In the genomic region with DNA sequence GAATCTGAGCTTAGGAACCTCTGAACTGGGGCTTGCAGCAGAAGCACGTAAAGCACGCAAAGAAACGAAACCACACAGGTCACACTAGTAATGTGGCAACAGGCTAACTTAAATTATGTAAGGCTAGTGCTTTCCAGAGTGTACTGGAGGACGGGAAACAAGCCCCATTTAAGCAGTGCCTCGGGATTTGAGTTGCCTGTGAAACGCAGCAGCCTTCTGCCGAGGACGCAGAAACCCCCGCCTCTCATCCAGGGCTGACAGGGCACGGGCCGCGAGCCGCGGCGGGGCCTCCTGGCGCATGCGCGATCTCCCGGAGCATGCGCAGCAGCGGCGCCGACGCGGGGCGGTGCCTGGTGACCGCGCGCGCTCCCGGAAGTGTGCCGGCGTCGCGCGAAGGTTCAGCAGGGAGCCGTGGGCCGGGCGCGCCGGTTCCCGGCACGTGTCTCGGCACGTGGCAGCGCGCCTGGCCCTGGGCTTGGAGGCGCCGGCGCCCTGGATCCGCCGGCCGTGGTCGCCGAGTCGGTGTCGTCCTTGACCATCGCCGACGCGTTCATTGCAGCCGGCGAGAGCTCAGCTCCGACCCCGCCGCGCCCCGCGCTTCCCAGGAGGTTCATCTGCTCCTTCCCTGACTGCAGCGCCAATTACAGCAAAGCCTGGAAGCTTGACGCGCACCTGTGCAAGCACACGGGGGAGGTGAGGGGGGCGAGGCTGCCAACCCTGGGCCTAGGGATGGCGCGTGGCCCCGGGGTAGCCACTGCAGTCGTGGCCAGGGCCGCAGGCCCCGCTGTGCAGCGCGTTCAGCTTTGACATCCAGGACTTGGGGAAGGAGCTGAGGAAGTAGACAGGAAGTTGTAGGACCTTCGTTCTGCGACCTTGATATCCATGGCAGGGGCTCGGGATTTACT, we compare ENCODE assay signal across 8 cellular contexts. TPM values are rescaled to one million over a fixed set of nuclear protein-coding genes. Genes with fewer than 3 reads are reported as not detected.
A peak's percentile ranks its signal among the peaks of the same experiment; 100 is the strongest.
DNase-seq lines count a peak whose midpoint lies in the region; ATAC-seq and TF ChIP-seq lines count a peak whose summit lies in the region.

A gene (plus strand): TSS at position 374 of the 905 bp plus-strand sequence.

- TF ChIP-seq POLR2A in GM18951 (IDR thresholded peaks at IDR 0.05; ENCODE audit: extremely low read depth, insufficient read depth, insufficient read length), result peak; percentile 98

- peaks cover 2% of the 10 kb centered on the region for H3K36me3 ChIP-seq in kidney epithelial cell (ENCODE audit: control insufficient read depth, insufficient read depth, low read length)

- H3K27me3 ChIP-seq in kidney epithelial cell (ENCODE audit: control insufficient read depth, insufficient read depth, low read length), result no peaks in the 10 kb centered on the region

- ATAC-seq in HG03175 (IDR thresholded peaks at IDR 0.05; ENCODE audit: unreplicated experiment), result peak; percentile 68

- H3K4me3 ChIP-seq in kidney epithelial cell (ENCODE audit: low read depth, low read length), result peak within 1 kb of the TSS; percentile 64

- no peak for TF ChIP-seq CTCF in kidney epithelial cell (IDR thresholded peaks at IDR 0.05; ENCODE audit: insufficient read depth, low read length, poor library complexity, severe bottlenecking)

- in situ Hi-C loops in GM18951 (cut with MboI; ENCODE audit: low sequenced_read_pairs, unreplicated experiment), result no loop called here

- DNase-seq in AG08395 (ENCODE audit: low spot score) (peak; percentile 97), NCI-H460 (ENCODE audit: extremely low read depth, low read depth) (peak; percentile 71), cerebellum (ENCODE audit: low spot score) (peak; percentile 93), kidney epithelial cell (ENCODE audit: low read depth) (no peak)
- DNase-seq in activated CD4-positive, alpha-beta T cell treated with anti-CD3 and anti-CD28 coated beads for 24 hours (ENCODE audit: low read depth in 2 of 2), result peak; percentile 73 to 78
- peak; percentile 87 for DNase-seq in stimulated activated CD4-positive, alpha-beta T cell treated with anti-CD3 and anti-CD28 coated beads, Interleukin-15, amount 100 ng/mL, for 24 hours

RNA-seq across cellular contexts. Expression of the gene that starts here (rescaled TPM):
- 189 and 193 TPM in 2 replicates for total RNA-seq in NCI-H460 (2014; rRNA removed; shearing (Covaris generic))
- polyA plus RNA-seq in NCI-H460 (2014; cell fraction: nucleus; rRNA removed), result 113 and 136 TPM in 2 replicates
- 52.4 TPM for total RNA-seq in cerebellum
- 177 and 206 TPM in 2 replicates for total RNA-seq in kidney epithelial cell
